In genomic region chr12:78392918-78393317, GRCh38 we compare ENCODE assay signal across 1 cellular context.
TF ChIP-seq lines count a peak whose summit lies in the region.

No MANE protein-coding gene starts in this region.

TF ChIP-seq in GM23338, 12 proteins besides CTCF, POLR2A, EP300 and RAD21 (continued from another document):
- TF ChIP-seq REST (IDR thresholded peaks at IDR 0.05; ENCODE audit: unreplicated experiment) (no peak), NANOG (IDR thresholded peaks at IDR 0.05; ENCODE audit: borderline replicate concordance) (no peak), JUNB (IDR thresholded peaks at IDR 0.05; ENCODE audit: unreplicated experiment) (no peak), POLR2AphosphoS5 (IDR thresholded peaks at IDR 0.05; ENCODE audit: low read depth) (no peak), EZH2 (IDR thresholded peaks at IDR 0.05; ENCODE audit: low read depth, unreplicated experiment) (no peak)
